21 cellular contexts compared by ENCODE assay signal in the genomic region with DNA sequence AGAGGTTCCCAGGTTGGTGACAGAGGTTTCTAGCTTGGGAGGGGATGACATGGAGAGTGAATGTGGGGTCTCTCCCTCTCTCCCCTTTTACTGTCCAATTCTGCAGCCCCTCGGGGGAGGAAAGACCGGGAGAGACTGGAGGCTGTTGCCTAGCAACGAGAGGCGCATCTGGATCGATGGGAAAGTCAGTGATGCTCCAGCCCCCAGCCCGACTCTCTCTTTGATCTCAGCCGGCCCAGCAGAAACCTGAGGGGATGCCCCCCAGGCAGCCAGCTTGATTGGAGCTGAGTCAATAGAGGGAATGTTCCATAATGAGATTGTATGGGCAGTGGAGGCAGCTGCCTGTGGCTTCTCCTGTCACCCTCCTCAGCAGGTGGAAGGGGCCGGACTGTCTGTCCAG. TPM values are rescaled to one million over a fixed set of nuclear protein-coding genes. Genes with fewer than 3 reads are reported as not detected.
"Had no signal": no experiment of that assay in that cellular context is flagged by ENCODE, and none has a peak within 500 bp of the region (broad histone marks: within the 10 kb centered on the region; RNA-seq: fewer than 3 reads in every experiment).

No MANE protein-coding gene starts in this region.

- H3K36me3 ChIP-seq: breast epithelium, left lung, sigmoid colon, suprapubic skin had no signal

- H3K27ac Mint-ChIP-seq: activated CD8-positive, alpha-beta memory T cell treated with anti-CD3 and anti-CD28 coated beads, Interleukin-2, amount 10 ng/mL, durations not matched to agents 7 days and 5 days; activated naive CD8-positive, alpha-beta T cell; natural killer cell; T-helper 17 cell; type B pancreatic cell had no signal

- DNase-seq: activated CD4-positive, alpha-beta T cell treated with anti-CD3 and anti-CD28 coated beads, Interleukin-2, amount 50 U/mL, for 4 hours; activated CD8-positive, alpha-beta memory T cell treated with anti-CD3 and anti-CD28 coated beads, Interleukin-2, amount 10 ng/mL, durations not matched to agents 7 days and 5 days; activated gamma-delta T cell; activated T-cell treated with anti-CD3 and anti-CD28 coated beads, Interleukin-2, amount 50 U/mL, for 48 hours; anterior cingulate cortex; effector CD4-positive, alpha-beta T cell; foreskin melanocyte; islet precursor cell; left lung; mucosa of descending colon; natural killer cell; psoas muscle; sigmoid colon; stimulated activated CD4-positive, alpha-beta T cell treated with anti-CD3 and anti-CD28 coated beads, Interleukin-2, amount 100 ng/mL, for 48 hours; stimulated activated naive CD4-positive, alpha-beta T cell treated with Interleukin-2 at 50 U/mL for 16 hours; T-helper 17 cell had no signal

- H3K4me1 Mint-ChIP-seq: natural killer cell, T-helper 17 cell had no signal

- H3K9me3 Mint-ChIP-seq: natural killer cell, type B pancreatic cell had no signal

- ATAC-seq: activated CD4-positive, CD25-positive, alpha-beta regulatory T cell treated with anti-CD3 and anti-CD28 coated beads, Interleukin-2, amount 50 U/mL, for 24 hours; activated CD8-positive, alpha-beta memory T cell treated with anti-CD3 and anti-CD28 coated beads, Interleukin-2, amount 10 ng/mL, durations not matched to agents 7 days and 5 days; left lung; mucosa of descending colon; natural killer cell; psoas muscle; T-helper 17 cell had no signal

- H3K4me3 Mint-ChIP-seq: activated CD8-positive, alpha-beta memory T cell treated with anti-CD3 and anti-CD28 coated beads, Interleukin-2, amount 10 ng/mL, durations not matched to agents 7 days and 5 days; activated naive CD8-positive, alpha-beta T cell; natural killer cell; T-helper 17 cell; type B pancreatic cell had no signal

- H3K27ac ChIP-seq: breast epithelium, left lung, psoas muscle, sigmoid colon, suprapubic skin had no signal

- H3K9me3 ChIP-seq: breast epithelium, left lung, mucosa of descending colon, psoas muscle, sigmoid colon, suprapubic skin had no signal

- H3K36me3 Mint-ChIP-seq: activated CD8-positive, alpha-beta memory T cell treated with anti-CD3 and anti-CD28 coated beads, Interleukin-2, amount 10 ng/mL, durations not matched to agents 7 days and 5 days; activated naive CD8-positive, alpha-beta T cell; natural killer cell; type B pancreatic cell had no signal

- H3K4me3 ChIP-seq: breast epithelium, left lung, mucosa of descending colon, psoas muscle, sigmoid colon, suprapubic skin had no signal

RNA-seq across cellular contexts. Expression of a gene that starts 15.0 kb away (rescaled TPM):
- total RNA-seq: natural killer cell, T-helper 17 cell had no signal
